Comparison of ENCODE assay signal across 1 cellular context in genomic region chr13:47112205-47112896, GRCh38.
TF ChIP-seq lines count a peak whose summit lies in the region.

No MANE protein-coding gene starts in this region.

TF ChIP-seq in H1, 55 proteins besides CTCF, POLR2A, EP300 and RAD21:
- TF ChIP-seq HDAC2 (IDR thresholded peaks at IDR 0.05; ENCODE audit: borderline replicate concordance in 1 of 2, low read depth in 2 of 2, low read length in 2 of 2) (peak in 1 of 2 experiments; percentile 33; a peak in 1 of 4 replicates), ASH2L (IDR thresholded peaks at IDR 0.05; ENCODE audit: low read length) (peak; percentile 42), SP1 (IDR thresholded peaks at IDR 0.05; ENCODE audit: low read depth, low read length) (peak; percentile 61), JUND (IDR thresholded peaks at IDR 0.05; ENCODE audit: low read length) (peak; percentile 90), TBP (IDR thresholded peaks at IDR 0.05; ENCODE audit: low read depth, low read length) (no peak), CHD2 (IDR thresholded peaks at IDR 0.05; ENCODE audit: low read length) (no peak), CHD7 (IDR thresholded peaks at IDR 0.05; ENCODE audit: insufficient replicate concordance, low read length) (peak; percentile 95), TAF1 (IDR thresholded peaks at IDR 0.05; ENCODE audit: low read depth, low read length) (no peak), NRF1 (IDR thresholded peaks at IDR 0.05; ENCODE audit: low read depth, low read length) (no peak), TCF12 (IDR thresholded peaks at IDR 0.05; ENCODE audit: low read depth, low read length) (0 out of 2 replicates have a peak, but pooled peaks have one; percentile 14), ATF2 (IDR thresholded peaks at IDR 0.05; ENCODE audit: low read length) (peak; percentile 40; the same call in 1 of the 2 replicates), NANOG (IDR thresholded peaks at IDR 0.05; ENCODE audit: insufficient read depth, low read depth, low read length, poor library complexity, severe bottlenecking) (peak; percentile 49), CTBP2 (IDR thresholded peaks at IDR 0.05; ENCODE audit: borderline replicate concordance, insufficient read depth, insufficient read length, low read length) (no peak), RXRA (IDR thresholded peaks at IDR 0.05; ENCODE audit: insufficient read depth, low read depth, low read length) (no peak), JUN (IDR thresholded peaks at IDR 0.05; ENCODE audit: low read depth, low read length) (peak; percentile 77), YY1 (IDR thresholded peaks at IDR 0.05; ENCODE audit: low read depth, low read length) (0 out of 2 replicates have a peak, but pooled peaks have one; percentile 30)
